Comparison of ENCODE assay signal across 8 cellular contexts in the genomic region with DNA sequence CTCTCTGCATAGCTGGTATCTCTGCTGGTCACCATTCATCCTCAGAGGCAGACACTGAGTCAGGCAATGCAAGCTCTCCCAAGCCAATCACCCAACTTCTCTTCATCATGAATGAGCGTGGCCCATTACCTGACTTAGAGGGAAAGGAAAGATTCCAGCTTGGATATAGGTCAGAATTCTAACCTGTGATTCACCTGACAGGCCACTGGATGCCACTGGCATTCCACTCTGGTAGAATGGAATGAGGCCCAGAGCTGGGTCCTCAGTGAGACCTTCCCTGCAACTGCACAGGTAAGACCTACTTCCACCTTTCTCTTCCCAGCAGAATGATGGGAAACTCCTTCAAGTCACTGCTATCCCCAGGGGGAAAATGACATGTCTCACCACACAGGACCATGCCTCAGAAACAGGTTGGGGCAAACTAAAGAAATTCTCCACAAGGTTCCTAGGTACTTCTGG.
DNase-seq lines count a peak whose midpoint lies in the region; ATAC-seq and FAIRE-seq lines count a peak whose summit lies in the region.

No MANE protein-coding gene starts in this region.

- FAIRE-seq in urothelium cell line (lab: Jason Lieb, UNC): no peak

- ATAC-seq in HG03520 (IDR thresholded peaks at IDR 0.05; ENCODE audit: unreplicated experiment): no peak

- peak; percentile 7 for DNase-seq in DMS153 (lab: John Stamatoyannopoulos, UW)
- DNase-seq in HT-29 (ENCODE audit: low spot score): peak; percentile 83
- peak; percentile 7 to 9 for DNase-seq in activated CD4-positive, alpha-beta T cell treated with anti-CD3 and anti-CD28 coated beads, Interleukin-2, amount 50 U/mL, for 4 hours
- peak; percentile 54 for DNase-seq in iris pigment epithelial cell (ENCODE audit: low read depth)
- DNase-seq in urothelium cell line (ENCODE audit: low spot score): peak; percentile 54
- DNase-seq in NCI-H187 (lab: John Stamatoyannopoulos, UW): no peak
- DNase-seq in DMS114 treated with DMSO at 0.1 percent for 48 hours (lab: John Stamatoyannopoulos, UW; ENCODE audit: unreplicated experiment): no peak

Comparison
In these comparisons a context has a peak if more than half of its experiments do, and no peak if none do; other contexts are left out.
1. DNase-seq: peak in DMS153 (single experiment), HT-29 (single experiment), activated CD4-positive, alpha-beta T cell treated with anti-CD3 and anti-CD28 coated beads, Interleukin-2, amount 50 U/mL, for 4 hours (2 of 2), iris pigment epithelial cell (single experiment) and urothelium cell line (single experiment); none in NCI-H187 (0 of 2) and DMS114 treated with DMSO at 0.1 percent for 48 hours (single experiment).